Comparison of ENCODE assay signal across 21 cellular contexts in genomic region chr18:10241571-10241970, GRCh38.
DNase-seq lines count a peak whose midpoint lies in the region; ATAC-seq, FAIRE-seq and TF ChIP-seq lines count a peak whose summit lies in the region.
"Had no signal": no experiment of that assay in that cellular context is flagged by ENCODE, and none has a peak within 500 bp of the region (broad histone marks: within the 10 kb centered on the region; RNA-seq: fewer than 3 reads in every experiment).

No MANE protein-coding gene starts in this region.

- H3K9ac ChIP-seq in endothelial cell of umbilical vein (replicated peaks; ENCODE audit: extremely low read depth, insufficient read depth, low read length): no peak overlapping the region

- POLR2A ChIA-PET in endothelial cell of umbilical vein (lab: Charles Lee): no interaction called here

- H3K27ac ChIP-seq in GM23338 (ENCODE audit: low read depth) (no peak overlapping the region), endothelial cell of umbilical vein (ENCODE audit: insufficient read depth, low read depth, low read length) (no peak overlapping the region), heart right ventricle (no peak overlapping the region), ascending aorta (no peak overlapping the region)

- no peak overlapping the region for H3K4me3 Mint-ChIP-seq in GM23338
- no peak overlapping the region for H3K4me3 Mint-ChIP-seq in nephron
- H3K4me3 Mint-ChIP-seq in activated naive CD8-positive, alpha-beta T cell treated with anti-CD3 and anti-CD28 coated beads, Interleukin-2, amount 50 U/mL, for 24 hours: no peak overlapping the region
- H3K4me3 Mint-ChIP-seq: CD4-positive, CD25-positive, alpha-beta regulatory T cell; CD8-positive, alpha-beta memory T cell had no signal

- no peaks in the 10 kb centered on the region for H3F3A ChIP-seq in GM23338 (replicated peaks; ENCODE audit: low read depth)

- peaks cover 8% of the 10 kb centered on the region; the same call in 2 of the 3 replicates for H3K4me1 Mint-ChIP-seq in GM23338
- H3K4me1 Mint-ChIP-seq in nephron: peaks cover 55% of the 10 kb centered on the region
- no peaks in the 10 kb centered on the region for H3K4me1 Mint-ChIP-seq in activated naive CD8-positive, alpha-beta T cell treated with anti-CD3 and anti-CD28 coated beads, Interleukin-2, amount 50 U/mL, for 24 hours
- H3K4me1 Mint-ChIP-seq: CD4-positive, CD25-positive, alpha-beta regulatory T cell; CD8-positive, alpha-beta memory T cell had no signal

- FAIRE-seq in endothelial cell of umbilical vein (lab: Jason Lieb, UNC): no peak
- FAIRE-seq: G401.6, GM12892 had no signal

- TF ChIP-seq POLR2A in endothelial cell of umbilical vein (IDR thresholded peaks at IDR 0.05; ENCODE audit: low read depth, low read length): no peak

- DNase-seq in AG10803 (ENCODE audit: low read depth): peak; percentile 29
- DNase-seq in GM23338 (ENCODE audit: low spot score): no peak
- peak; percentile 5 for DNase-seq in endothelial cell of umbilical vein (ENCODE audit: low read depth, low spot score)
- no peak for DNase-seq in heart right ventricle
- DNase-seq in activated naive CD8-positive, alpha-beta T cell treated with anti-CD3 and anti-CD28 coated beads, Interleukin-2, amount 50 U/mL, for 24 hours: no peak
- DNase-seq in ascending aorta (ENCODE audit: low spot score in 2 of 2): no peak
- DNase-seq: 8988T; BE2C; C1 segment of cervical spinal cord; CD4-positive, CD25-positive, alpha-beta regulatory T cell; CD8-positive, alpha-beta memory T cell; COR-L47; DMS 273 treated with DMSO at 0.1 percent for 48 hours; DMS53; DND-41; GOT3; H7 had no signal

- H3K27me3 ChIP-seq in GM23338 (ENCODE audit: insufficient read depth) (no peaks in the 10 kb centered on the region), endothelial cell of umbilical vein (ENCODE audit: control insufficient read depth in 2 of 2, insufficient read depth in 2 of 2, low read length in 2 of 2) (peaks cover 4 to 6% of the 10 kb centered on the region in 2 experiments), heart right ventricle (peaks cover 0 to 4% (median 0%) of the 10 kb centered on the region in 7 donors), ascending aorta (no peaks in the 10 kb centered on the region)
- H3K27me3 ChIP-seq: BE2C had no signal

- H3K9me2 ChIP-seq in GM23338 (ENCODE audit: insufficient read depth): peaks cover 5% of the 10 kb centered on the region; the same call in 1 of the 2 replicates

- no peak for ATAC-seq in GM23338
- no peak for ATAC-seq in heart right ventricle
- ATAC-seq in activated naive CD8-positive, alpha-beta T cell treated with anti-CD3 and anti-CD28 coated beads, Interleukin-2, amount 50 U/mL, for 24 hours: no peak
- ATAC-seq: HCT116 had no signal

- intact Hi-C loops in endothelial cell of umbilical vein (cut with micrococcal nuclease) (no loop called here), heart right ventricle (cut with DNase I) (loop anchor here in 1 of 10 donors (10.0 kb wide), 1 partner anchor 197 kb away; no protein-coding TSS in a partner anchor), ascending aorta (cut with DNase I) (no loop called here)

- H3K9me3 Mint-ChIP-seq in GM23338 (no peaks in the 10 kb centered on the region), nephron (no peaks in the 10 kb centered on the region)
- no peaks in the 10 kb centered on the region for H3K9me3 Mint-ChIP-seq in activated naive CD8-positive, alpha-beta T cell treated with anti-CD3 and anti-CD28 coated beads, Interleukin-2, amount 50 U/mL, for 24 hours
- H3K9me3 Mint-ChIP-seq: CD4-positive, CD25-positive, alpha-beta regulatory T cell had no signal

- H4K20me1 ChIP-seq in GM23338 (replicated peaks; ENCODE audit: insufficient read depth) (no peaks in the 10 kb centered on the region), endothelial cell of umbilical vein (replicated peaks; ENCODE audit: control insufficient read depth, extremely low read depth, insufficient read depth, low read length) (no peaks in the 10 kb centered on the region)

- H3K9me3 ChIP-seq in endothelial cell of umbilical vein (replicated peaks; ENCODE audit: control insufficient read depth, insufficient read depth, low read length): no peaks in the 10 kb centered on the region
- no peaks in the 10 kb centered on the region for H3K9me3 ChIP-seq in heart right ventricle
- no peaks in the 10 kb centered on the region for H3K9me3 ChIP-seq in ascending aorta
- H3K9me3 ChIP-seq: BE2C had no signal

- TF ChIP-seq CTCF in AG10803 (conservative IDR thresholded peaks at IDR 0.05; ENCODE audit: low read length) (no peak), GM23338 (conservative IDR thresholded peaks at IDR 0.05; ENCODE audit: low read depth in 2 of 2) (no peak), endothelial cell of umbilical vein (IDR thresholded peaks at IDR 0.05; ENCODE audit: extremely low read depth in 1 of 2, insufficient read depth in 1 of 2, low read depth in 1 of 2, low read length in 2 of 2) (no peak), nephron (IDR thresholded peaks at IDR 0.05; ENCODE audit: unreplicated experiment in 3 of 3) (no peak), heart right ventricle (IDR thresholded peaks at IDR 0.05) (no peak), ascending aorta (IDR thresholded peaks at IDR 0.05) (no peak)

- WGBS in heart right ventricle, 2 donors: 36 to 52% methylated on average over 1 of the region's 1 CpG

- H3K9me1 ChIP-seq in endothelial cell of umbilical vein (replicated peaks; ENCODE audit: control insufficient read depth, extremely low read depth, insufficient read depth, low read length): no peaks in the 10 kb centered on the region

- CTCF ChIA-PET in endothelial cell of umbilical vein (lab: Charles Lee): interaction anchor here (1.1 to 1.5 kb wide), 3 partner anchors 11 to 85 kb away, joined by 3 to 4 read pairs (median 3); no protein-coding TSS in a partner anchor

- 0 out of 2 replicates have a peak overlapping the region, but pooled peaks have one; percentile 43 for H2AFZ ChIP-seq in GM23338
- H2AFZ ChIP-seq in endothelial cell of umbilical vein (ENCODE audit: low read depth, low read length): no peak overlapping the region

- H3K79me2 ChIP-seq in GM23338 (replicated peaks; ENCODE audit: insufficient read depth): no peaks in the 10 kb centered on the region
- no peaks in the 10 kb centered on the region for H3K79me2 ChIP-seq in endothelial cell of umbilical vein (ENCODE audit: control insufficient read depth, insufficient read depth, low read length)

- H3K27ac Mint-ChIP-seq in GM23338 (no peak overlapping the region), nephron (peak overlapping the region in 2 of 3 experiments; percentile 41 to 80)
- H3K27ac Mint-ChIP-seq in activated naive CD8-positive, alpha-beta T cell treated with anti-CD3 and anti-CD28 coated beads, Interleukin-2, amount 50 U/mL, for 24 hours: no peak overlapping the region
- H3K27ac Mint-ChIP-seq: CD4-positive, CD25-positive, alpha-beta regulatory T cell; CD8-positive, alpha-beta memory T cell had no signal

- BruUV-seq in endothelial cell of umbilical vein (replicated peaks; lab: Mats Ljungman, UMichigan): no TSS peak

- H3K4me1 ChIP-seq in GM23338 (ENCODE audit: insufficient read depth): no peaks in the 10 kb centered on the region
- no peaks in the 10 kb centered on the region for H3K4me1 ChIP-seq in endothelial cell of umbilical vein (ENCODE audit: control insufficient read depth, extremely low read depth, insufficient read depth, low read length)
- peaks cover 0 to 43% (median 20%) of the 10 kb centered on the region in 9 donors for H3K4me1 ChIP-seq in heart right ventricle
- H3K4me1 ChIP-seq in ascending aorta: peaks cover 0 to 11% of the 10 kb centered on the region in 2 donors
- H3K4me1 ChIP-seq: BE2C had no signal

- dilution Hi-C loops in endothelial cell of umbilical vein (cut with MboI; ENCODE audit: extremely low pct_ligation_motif_present, low sequenced_read_pairs): no loop called here

- H3K36me3 Mint-ChIP-seq in GM23338 (ENCODE audit: low read depth): no peaks in the 10 kb centered on the region; the same call in 2 of the 3 replicates
- H3K36me3 Mint-ChIP-seq in nephron (ENCODE audit: low read depth): no peaks in the 10 kb centered on the region
- no peaks in the 10 kb centered on the region for H3K36me3 Mint-ChIP-seq in activated naive CD8-positive, alpha-beta T cell treated with anti-CD3 and anti-CD28 coated beads, Interleukin-2, amount 50 U/mL, for 24 hours (ENCODE audit: low read depth)
- H3K36me3 Mint-ChIP-seq: CD4-positive, CD25-positive, alpha-beta regulatory T cell; CD8-positive, alpha-beta memory T cell had no signal

- H3K36me3 ChIP-seq in GM23338 (ENCODE audit: insufficient read depth) (no peaks in the 10 kb centered on the region), endothelial cell of umbilical vein (ENCODE audit: control insufficient read depth in 2 of 2, extremely low read depth in 1 of 2, insufficient read depth in 2 of 2, low read length in 2 of 2) (no peaks in the 10 kb centered on the region), heart right ventricle (no peaks in the 10 kb centered on the region), ascending aorta (no peaks in the 10 kb centered on the region)
- H3K36me3 ChIP-seq: BE2C had no signal

- H3K27me3 Mint-ChIP-seq in GM23338 (ENCODE audit: insufficient read depth, low read depth, poor library complexity) (peaks cover 3% of the 10 kb centered on the region), nephron (ENCODE audit: low read depth) (no peaks in the 10 kb centered on the region)
- H3K27me3 Mint-ChIP-seq in activated naive CD8-positive, alpha-beta T cell treated with anti-CD3 and anti-CD28 coated beads, Interleukin-2, amount 50 U/mL, for 24 hours: no peaks in the 10 kb centered on the region

- no peak overlapping the region for H3K4me3 ChIP-seq in AG10803 (ENCODE audit: low read length)
- no peak overlapping the region for H3K4me3 ChIP-seq in GM23338
- no peak overlapping the region for H3K4me3 ChIP-seq in endothelial cell of umbilical vein (replicated peaks in 1 of 3; ENCODE audit: insufficient read depth in 1 of 3, low read depth in 1 of 3, low read length in 3 of 3)
- H3K4me3 ChIP-seq in heart right ventricle: no peak overlapping the region
- H3K4me3 ChIP-seq in ascending aorta: no peak overlapping the region

- H3K4me2 ChIP-seq in GM23338: no peak overlapping the region
- no peak overlapping the region for H3K4me2 ChIP-seq in endothelial cell of umbilical vein (ENCODE audit: insufficient read depth, low read length)

TF ChIP-seq in endothelial cell of umbilical vein, 7 proteins besides CTCF, POLR2A, EP300 and RAD21:
- TF ChIP-seq MAX (IDR thresholded peaks at IDR 0.05; ENCODE audit: insufficient read depth, insufficient read length) (no peak), EZH2 (IDR thresholded peaks at IDR 0.05; ENCODE audit: borderline replicate concordance, low read depth, low read length, severe bottlenecking) (no peak), JUN (IDR thresholded peaks at IDR 0.05; ENCODE audit: borderline replicate concordance, insufficient read depth, insufficient read length, low read depth) (no peak)

Comparison
In these comparisons a context has a peak if more than half of its experiments do, and no peak if none do; other contexts are left out.
1. DNase-seq: peak in AG10803 (single experiment) and endothelial cell of umbilical vein (single experiment); none in GM23338 (single experiment), heart right ventricle (0 of 2), activated naive CD8-positive, alpha-beta T cell treated with anti-CD3 and anti-CD28 coated beads, Interleukin-2, amount 50 U/mL, for 24 hours (single experiment) and ascending aorta (0 of 2).
2. H3K27ac Mint-ChIP-seq: peak in nephron (2 of 3); none in GM23338 (single experiment) and activated naive CD8-positive, alpha-beta T cell treated with anti-CD3 and anti-CD28 coated beads, Interleukin-2, amount 50 U/mL, for 24 hours (single experiment).